ENCODE assay signal across 10 cellular contexts in the genomic region with DNA sequence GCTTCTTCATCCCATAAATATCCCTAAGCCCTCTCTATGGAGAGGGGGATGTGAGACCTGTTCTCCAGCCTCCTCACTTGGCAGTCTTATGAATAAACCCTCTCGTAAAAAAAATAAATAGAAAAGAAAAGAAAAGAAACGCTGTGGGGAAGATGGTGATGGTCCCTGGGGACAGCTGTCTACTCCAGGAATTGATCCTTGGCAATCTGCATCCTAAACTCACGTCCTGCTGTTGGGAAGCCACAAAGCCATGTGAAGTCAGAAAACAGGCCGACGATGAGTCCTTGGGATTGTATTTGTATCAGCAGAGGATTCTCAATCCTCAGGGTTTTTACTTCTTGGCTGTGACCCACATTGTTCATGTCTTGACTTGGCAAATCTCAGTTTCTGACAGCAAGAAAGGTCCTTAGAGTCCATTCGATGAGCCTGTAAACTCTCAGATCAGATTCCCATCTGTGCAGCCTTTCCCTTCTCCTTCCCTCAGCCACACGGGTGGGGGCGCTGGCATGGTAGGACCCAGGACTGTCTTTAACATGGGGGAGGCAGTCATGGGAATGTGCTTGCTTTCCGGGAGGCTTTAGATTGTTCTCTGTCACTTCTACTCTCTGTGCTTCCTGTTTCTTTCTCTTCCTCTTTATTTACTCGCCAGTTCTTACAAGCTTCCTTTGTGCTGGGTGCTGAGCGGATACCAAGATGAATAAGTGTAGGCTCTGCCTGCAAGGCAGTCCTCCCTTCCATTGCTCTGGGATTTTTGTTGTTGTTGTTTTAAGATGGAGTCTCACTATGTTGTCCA. TPM values are rescaled to one million over a fixed set of nuclear protein-coding genes. Genes with fewer than 3 reads are reported as not detected.
DNase-seq lines count a peak whose midpoint lies in the region; TF ChIP-seq lines count a peak whose summit lies in the region.
"Had no signal": no experiment of that assay in that cellular context is flagged by ENCODE, and none has a peak within 500 bp of the region (broad histone marks: within the 10 kb centered on the region; RNA-seq: fewer than 3 reads in every experiment).

No MANE protein-coding gene starts in this region.

- H3K27ac ChIP-seq in VCaP, result peak overlapping the region; percentile 75
- H3K27ac ChIP-seq in hepatocyte, result peak overlapping the region; percentile 10

- peak; percentile 79 for DNase-seq in KBM-7
- DNase-seq in hepatocyte (ENCODE audit: low spot score), result no peak
- peak; percentile 25 for DNase-seq in stromal cell of bone marrow (ENCODE audit: low read depth)
- DNase-seq in NCI-H2081 (lab: John Stamatoyannopoulos, UW), result no peak
- DNase-seq in ecto neural progenitor cell (ENCODE audit: low spot score), result no peak
- no peak for DNase-seq in COLO829 (ENCODE audit: low spot score)
- DNase-seq: activated CD4-positive, alpha-beta T cell treated with anti-CD3 and anti-CD28 coated beads for 48 hours; central memory CD4-positive, alpha-beta T cell; NCI-H345 had no signal

- H3K9me3 ChIP-seq in hepatocyte (ENCODE audit: low read depth), result no peaks in the 10 kb centered on the region

- no peaks in the 10 kb centered on the region for H4K20me1 ChIP-seq in hepatocyte (ENCODE audit: insufficient read depth, poor library complexity, severe bottlenecking)

- TF ChIP-seq CTCF in VCaP (conservative IDR thresholded peaks at IDR 0.05) (no peak), hepatocyte (IDR thresholded peaks at IDR 0.05; ENCODE audit: poor library complexity) (no peak)

- in situ Hi-C loops in KBM-7 (cut with MboI; ENCODE audit: low pct_unique_long_range_greater_than_20kb, low sequenced_read_pairs), result no loop called here

- no peak overlapping the region for H3K4me3 ChIP-seq in hepatocyte

- H3K79me2 ChIP-seq in hepatocyte, result no peaks in the 10 kb centered on the region

- 78% methylated on average over 11 of the region's 11 CpGs for whole genome bisulfite sequencing in hepatocyte (ENCODE audit: low lambda C conversion rate, missing lambda C conversion rate)

- peaks cover 10% of the 10 kb centered on the region for H3K4me1 ChIP-seq in hepatocyte (ENCODE audit: insufficient read depth)

- H3K4me2 ChIP-seq in hepatocyte, result no peak overlapping the region

- no peaks in the 10 kb centered on the region for H3K36me3 ChIP-seq in hepatocyte (replicated peaks; ENCODE audit: insufficient read depth, low read depth)

- no peaks in the 10 kb centered on the region for H3K9me2 ChIP-seq in hepatocyte (replicated peaks; ENCODE audit: insufficient read depth)

- no peaks in the 10 kb centered on the region for H3K27me3 ChIP-seq in hepatocyte

- no peak overlapping the region for H2AFZ ChIP-seq in hepatocyte

RNA-seq across cellular contexts. Expression of a gene that starts 24.9 kb away (rescaled TPM):
- total RNA-seq in hepatocyte, result 16.8 and 25.5 TPM in 2 replicates
- 9.8 and 11.2 TPM in 2 replicates for polyA plus RNA-seq in hepatocyte

RNA-seq across cellular contexts. Expression of a gene that starts 48.6 kb away (rescaled TPM):
- total RNA-seq in hepatocyte, result 21.3 and 21.5 TPM in 2 replicates
- polyA plus RNA-seq in hepatocyte, result 12.1 and 12.5 TPM in 2 replicates

Comparison
In these comparisons a context has a peak if more than half of its experiments do, and no peak if none do; other contexts are left out.
1. DNase-seq: peak in KBM-7 (single experiment) and stromal cell of bone marrow (single experiment); none in hepatocyte (single experiment), NCI-H2081 (0 of 2), ecto neural progenitor cell (single experiment) and COLO829 (single experiment).